In genomic region chr14:97120204-97121120, GRCh38 we compare ENCODE assay signal across 8 cellular contexts.
DNase-seq lines count a peak whose midpoint lies in the region; ATAC-seq, FAIRE-seq and TF ChIP-seq lines count a peak whose summit lies in the region.

No MANE protein-coding gene starts in this region.

- TF ChIP-seq CTCF in tibial artery (IDR thresholded peaks at IDR 0.05) = no peak

- no peak for FAIRE-seq in RCC 7860 (lab: Jason Lieb, UNC)

- no peaks in the 10 kb centered on the region for H3K9me3 ChIP-seq in tibial artery

- no peaks in the 10 kb centered on the region for H3K27me3 ChIP-seq in tibial artery

- no peaks in the 10 kb centered on the region for H3K36me3 ChIP-seq in tibial artery

- ATAC-seq in GM19025 (IDR thresholded peaks at IDR 0.05; ENCODE audit: low read depth, unreplicated experiment) = peak; percentile 78
- ATAC-seq in HG03108 (IDR thresholded peaks at IDR 0.05; ENCODE audit: unreplicated experiment) = no peak

- intact Hi-C loops in tibial artery (cut with DNase I; ENCODE audit: low total_unique reads) = no loop called here

- no peaks in the 10 kb centered on the region for H3K4me1 ChIP-seq in tibial artery

- peak; percentile 41 for DNase-seq in RCC 7860 (ENCODE audit: low spot score)
- peak; percentile 37 for DNase-seq in activated effector memory CD4-positive, alpha-beta T cell treated with Interleukin-2 at 50 U/mL for 16 hours
- peak; percentile 33 for DNase-seq in stimulated activated CD8-positive, alpha-beta memory T cell treated with anti-CD3 and anti-CD28 coated beads, Interleukin-12 subunit alpha, Interleukin-12 subunit beta, amount 100 ng/mL, for 1 hour (ENCODE audit: low read depth)
- no peak for DNase-seq in tibial artery
- no peak for DNase-seq in NCI-H1417 (lab: John Stamatoyannopoulos, UW)
- DNase-seq in ecto neural progenitor cell (ENCODE audit: low spot score) = no peak

- H3K27ac ChIP-seq in tibial artery = no peak overlapping the region

- H3K4me3 ChIP-seq in tibial artery = no peak overlapping the region

Comparison
In these comparisons a context has a peak if more than half of its experiments do, and no peak if none do; other contexts are left out.
1. DNase-seq: peak in RCC 7860 (single experiment), activated effector memory CD4-positive, alpha-beta T cell treated with Interleukin-2 at 50 U/mL for 16 hours (single experiment) and stimulated activated CD8-positive, alpha-beta memory T cell treated with anti-CD3 and anti-CD28 coated beads, Interleukin-12 subunit alpha, Interleukin-12 subunit beta, amount 100 ng/mL, for 1 hour (single experiment); none in tibial artery (0 of 2), NCI-H1417 (0 of 3) and ecto neural progenitor cell (single experiment).